Comparison of ENCODE assay signal across 12 cellular contexts in the genomic region with DNA sequence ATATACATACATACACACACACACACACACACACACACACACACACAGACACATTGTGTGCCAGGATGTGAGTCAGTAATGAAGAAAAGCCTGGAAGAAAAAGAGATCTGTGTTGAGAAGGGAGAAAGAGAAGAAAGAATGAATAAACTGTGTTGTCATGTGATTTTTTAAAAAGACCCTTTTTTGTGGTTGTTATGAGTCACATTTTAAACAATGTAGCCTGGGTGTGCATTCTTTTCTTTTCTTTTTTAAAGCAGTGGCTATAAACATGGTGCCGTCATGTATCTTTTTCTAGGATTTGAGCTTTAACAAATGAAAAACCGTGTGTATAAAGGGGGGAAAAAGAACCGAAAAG.
DNase-seq lines count a peak whose midpoint lies in the region; ATAC-seq and TF ChIP-seq lines count a peak whose summit lies in the region.
"Had no signal": no experiment of that assay in that cellular context is flagged by ENCODE, and none has a peak within 500 bp of the region (broad histone marks: within the 10 kb centered on the region; RNA-seq: fewer than 3 reads in every experiment).

No MANE protein-coding gene starts in this region.

- no peaks in the 10 kb centered on the region for H3K79me1 ChIP-seq in IMR-90 (ENCODE audit: low read depth in 1 of 2, low read length in 2 of 2)

- peaks cover 0 to 2% of the 10 kb centered on the region in 2 donors for H3K36me3 Mint-ChIP-seq in stimulated activated naive B cell treated with anti-CD40 and anti-IgM and Interleukin-4, amounts not matched to agents 10 μg/mL and 1 μg/mL and 100 μg/mL, for 72 hours
- no peaks in the 10 kb centered on the region for H3K36me3 Mint-ChIP-seq in stimulated activated memory B cell treated with anti-CD40 and anti-IgM and Interleukin-4, amounts not matched to agents 10 μg/mL and 1 μg/mL and 100 μg/mL, for 72 hours

- no peak overlapping the region; the same call in 1 of the 2 replicates for H3K18ac ChIP-seq in IMR-90 (ENCODE audit: low read depth, low read length)

- peak; percentile 43 for ATAC-seq in IMR-90 (ENCODE audit: low read depth)
- ATAC-seq in stimulated activated naive B cell treated with anti-CD40 and anti-IgM and Interleukin-4, amounts not matched to agents 10 μg/mL and 1 μg/mL and 100 μg/mL, for 72 hours (replicated peaks): no peak
- ATAC-seq in stimulated activated memory B cell treated with anti-CD40 and anti-IgM and Interleukin-4, amounts not matched to agents 10 μg/mL and 1 μg/mL and 100 μg/mL, for 72 hours: no peak

- no peaks in the 10 kb centered on the region for H3K79me2 ChIP-seq in mammary epithelial cell (ENCODE audit: insufficient read depth, low read length)

- H2AFZ ChIP-seq in IMR-90 (replicated peaks; ENCODE audit: low read length, poor library complexity) (no peak overlapping the region), mammary epithelial cell (ENCODE audit: low read depth, low read length) (no peak overlapping the region)

- no peak overlapping the region for H2BK20ac ChIP-seq in IMR-90 (ENCODE audit: low read depth, low read length)

- H3K27me3 ChIP-seq in IMR-90 (ENCODE audit: control insufficient read depth, insufficient read depth, low read length) (peaks cover 8% of the 10 kb centered on the region), mammary epithelial cell (ENCODE audit: insufficient read depth, low read length) (no peaks in the 10 kb centered on the region), tibial nerve (no peaks in the 10 kb centered on the region)

- peaks cover 30% of the 10 kb centered on the region for H3K36me3 ChIP-seq in IMR-90 (ENCODE audit: control insufficient read depth, insufficient read depth, low read length)
- H3K36me3 ChIP-seq in mammary epithelial cell (ENCODE audit: insufficient read depth, low read length): peaks cover 10% of the 10 kb centered on the region
- H3K36me3 ChIP-seq in tibial nerve: peaks cover 0 to 38% (median 0%) of the 10 kb centered on the region in 3 donors

- H2BK120ac ChIP-seq in IMR-90 (ENCODE audit: low read depth, low read length): no peak overlapping the region

- in situ Hi-C loops in IMR-90 (cut with MboI; ENCODE audit: low sequenced_read_pairs) (no loop called here), mammary epithelial cell (cut with MboI; ENCODE audit: low sequenced_read_pairs in 2 of 2) (no loop called here)

- peak in 1 of 2 donors; percentile 73 for TF ChIP-seq EP300 in tibial nerve (IDR thresholded peaks at IDR 0.05)

- H4K91ac ChIP-seq in IMR-90 (ENCODE audit: insufficient read depth, low read depth, low read length): no peak overlapping the region

- no peak for TF ChIP-seq CTCF in IMR-90 (conservative IDR thresholded peaks at IDR 0.05; ENCODE audit: low read depth, low read length)
- no peak for TF ChIP-seq CTCF in mammary epithelial cell (conservative IDR thresholded peaks at IDR 0.05 in 1 of 2, IDR thresholded peaks at IDR 0.05 in 1 of 2; ENCODE audit: extremely low read depth in 1 of 2, insufficient read depth in 1 of 2, low read depth in 1 of 2, low read length in 2 of 2)
- TF ChIP-seq CTCF in tibial nerve (IDR thresholded peaks at IDR 0.05): no peak

- peak overlapping the region; percentile 76; the same call in 1 of the 2 replicates for H3K23ac ChIP-seq in IMR-90 (ENCODE audit: low read depth, low read length)

- H3K4me1 ChIP-seq in IMR-90 (ENCODE audit: control insufficient read depth, insufficient read depth, low read length) (peaks cover 30% of the 10 kb centered on the region), mammary epithelial cell (ENCODE audit: insufficient read depth, low read length) (peaks cover 59% of the 10 kb centered on the region), tibial nerve (peaks cover 0 to 68% (median 22%) of the 10 kb centered on the region in 4 donors)

- no peak overlapping the region for H3K14ac ChIP-seq in IMR-90 (replicated peaks; ENCODE audit: low read depth, low read length)

- WGBS in IMR-90 (ENCODE audit: extremely low coverage in 2 of 2, insufficient read length in 1 of 2), 2 experiments: no CpG with 5 or more reads among the region's 3 CpGs
- 19% methylated on average over 3 of the region's 3 CpGs for WGBS in mammary epithelial cell (ENCODE audit: low coverage, missing lambda C conversion rate)
- 45 to 53% methylated on average over 3 of the region's 3 CpGs for WGBS in tibial nerve, 2 donors

- H3K27ac Mint-ChIP-seq in stimulated activated naive B cell treated with anti-CD40 and anti-IgM and Interleukin-4, amounts not matched to agents 10 μg/mL and 1 μg/mL and 100 μg/mL, for 72 hours: no peak overlapping the region
- H3K27ac Mint-ChIP-seq in stimulated activated memory B cell treated with anti-CD40 and anti-IgM and Interleukin-4, amounts not matched to agents 10 μg/mL and 1 μg/mL and 100 μg/mL, for 72 hours: no peak overlapping the region

- no peak overlapping the region; the same call in 2 of the 3 replicates for H2BK15ac ChIP-seq in IMR-90 (ENCODE audit: low read depth, low read length)

- TF ChIP-seq POLR2A in IMR-90 (IDR thresholded peaks at IDR 0.05; ENCODE audit: low read depth, low read length): no peak
- TF ChIP-seq POLR2A in tibial nerve (IDR thresholded peaks at IDR 0.05): no peak

- H3K27me3 Mint-ChIP-seq in stimulated activated naive B cell treated with anti-CD40 and anti-IgM and Interleukin-4, amounts not matched to agents 10 μg/mL and 1 μg/mL and 100 μg/mL, for 72 hours: peaks cover 18 to 21% of the 10 kb centered on the region in 2 donors
- H3K27me3 Mint-ChIP-seq in stimulated activated memory B cell treated with anti-CD40 and anti-IgM and Interleukin-4, amounts not matched to agents 10 μg/mL and 1 μg/mL and 100 μg/mL, for 72 hours: peaks cover 55% of the 10 kb centered on the region

- no peak overlapping the region for H3K4me3 ChIP-seq in IMR-90 (ENCODE audit: insufficient read depth, low read depth, low read length)
- no peak overlapping the region for H3K4me3 ChIP-seq in mammary epithelial cell (replicated peaks in 1 of 3; ENCODE audit: insufficient read depth in 1 of 3, low read depth in 2 of 3, low read length in 3 of 3)
- H3K4me3 ChIP-seq in tibial nerve: no peak overlapping the region

- intact Hi-C loops in IMR-90 (cut with micrococcal nuclease) (loop anchor here (2.0 to 10.0 kb wide), 2 partner anchors 179 to 1505 kb away; no protein-coding TSS in a partner anchor), mammary epithelial cell (cut with micrococcal nuclease) (no loop called here)

- TF ChIP-seq RAD21 in IMR-90 (IDR thresholded peaks at IDR 0.05; ENCODE audit: low read length): no peak

- dilution Hi-C loops in IMR-90 (cut with HindIII; ENCODE audit: low sequenced_read_pairs, unreplicated experiment) (no loop called here), mammary epithelial cell (cut with HindIII; ENCODE audit: low sequenced_read_pairs) (no loop called here)

- H4K20me1 ChIP-seq in IMR-90 (ENCODE audit: insufficient read depth, low read length) (0 out of 2 replicates have a peak, but pooled peaks cover 5% of the 10 kb centered on the region), mammary epithelial cell (ENCODE audit: insufficient read depth, low read length) (no peaks in the 10 kb centered on the region)

- peak overlapping the region; percentile 59 for H2BK5ac ChIP-seq in IMR-90 (ENCODE audit: low read depth, low read length, poor library complexity, severe bottlenecking)

- CTCF ChIA-PET in IMR-90 (lab: Yijun Ruan, JAX) (interaction anchor here (0.6 kb wide), 1 partner anchor 47 kb away, joined by 3 read pairs; no protein-coding TSS in a partner anchor), mammary epithelial cell (lab: Charles Lee; ENCODE audit: low non-redundant PET) (no interaction called here)

- peaks cover 24% of the 10 kb centered on the region for H3K9me1 ChIP-seq in IMR-90 (ENCODE audit: insufficient read depth, low read length)

- BruUV-seq in IMR-90 (replicated peaks; lab: Mats Ljungman, UMichigan) (no TSS peak), mammary epithelial cell (replicated peaks; lab: Mats Ljungman, UMichigan) (no TSS peak)

- no peak overlapping the region; the same call in 1 of the 2 replicates for H3K4ac ChIP-seq in IMR-90 (ENCODE audit: low read depth, low read length)

- no peak overlapping the region for H2AK5ac ChIP-seq in IMR-90 (ENCODE audit: low read depth, low read length)

- POLR2A ChIA-PET in IMR-90 (lab: Charles Lee; ENCODE audit: unreplicated experiment): interaction anchor here (0.5 kb wide), 1 partner anchor 28 kb away, joined by 11 read pairs; no protein-coding TSS in a partner anchor

- DNase-seq in IMR-90: peak; percentile 94
- DNase-seq in mammary epithelial cell: peak; percentile 85
- DNase-seq in iris pigment epithelial cell (ENCODE audit: low read depth): peak; percentile 89
- DNase-seq in tibial nerve (ENCODE audit: low spot score in 2 of 2): no peak
- DNase-seq in DMS114 treated with DMSO at 0.1 percent for 48 hours (lab: John Stamatoyannopoulos, UW; ENCODE audit: unreplicated experiment): no peak
- no peak for DNase-seq in stimulated activated naive B cell treated with anti-CD40 and anti-IgM and Interleukin-4, amounts not matched to agents 10 μg/mL and 1 μg/mL and 100 μg/mL, for 72 hours
- DNase-seq: activated CD8-positive, alpha-beta memory T cell treated with anti-CD3 and anti-CD28 coated beads, Interleukin-2, amount 50 U/mL, for 48 hours; central memory CD4-positive, alpha-beta T cell; NCI-H1436; occipital lobe had no signal

- peaks cover 4 to 23% of the 10 kb centered on the region in 2 donors for H3K4me1 Mint-ChIP-seq in stimulated activated naive B cell treated with anti-CD40 and anti-IgM and Interleukin-4, amounts not matched to agents 10 μg/mL and 1 μg/mL and 100 μg/mL, for 72 hours
- peaks cover 6% of the 10 kb centered on the region for H3K4me1 Mint-ChIP-seq in stimulated activated memory B cell treated with anti-CD40 and anti-IgM and Interleukin-4, amounts not matched to agents 10 μg/mL and 1 μg/mL and 100 μg/mL, for 72 hours

- H3K9me3 Mint-ChIP-seq in stimulated activated naive B cell treated with anti-CD40 and anti-IgM and Interleukin-4, amounts not matched to agents 10 μg/mL and 1 μg/mL and 100 μg/mL, for 72 hours: no peaks in the 10 kb centered on the region
- H3K9me3 Mint-ChIP-seq in stimulated activated memory B cell treated with anti-CD40 and anti-IgM and Interleukin-4, amounts not matched to agents 10 μg/mL and 1 μg/mL and 100 μg/mL, for 72 hours: no peaks in the 10 kb centered on the region

- H3K27ac ChIP-seq in IMR-90 (ENCODE audit: insufficient read depth, low read length) (no peak overlapping the region; the same call in 1 of the 2 replicates), mammary epithelial cell (ENCODE audit: insufficient read depth, low read depth, low read length) (peak overlapping the region; percentile 85), tibial nerve (peak overlapping the region; percentile 35 to 83 (median 62))
- H3K27ac ChIP-seq: HL-60 had no signal

- no peak overlapping the region for H2AK9ac ChIP-seq in IMR-90 (replicated peaks; ENCODE audit: low read depth, low read length, poor library complexity)

- H3K4me3 Mint-ChIP-seq in stimulated activated naive B cell treated with anti-CD40 and anti-IgM and Interleukin-4, amounts not matched to agents 10 μg/mL and 1 μg/mL and 100 μg/mL, for 72 hours: no peak overlapping the region
- H3K4me3 Mint-ChIP-seq in stimulated activated memory B cell treated with anti-CD40 and anti-IgM and Interleukin-4, amounts not matched to agents 10 μg/mL and 1 μg/mL and 100 μg/mL, for 72 hours: no peak overlapping the region

- no peak overlapping the region; a peak in 1 of 4 replicates for H4K8ac ChIP-seq in IMR-90 (ENCODE audit: low read depth in 2 of 2, low read length in 2 of 2)

- H3K9ac ChIP-seq in IMR-90 (ENCODE audit: low read depth, low read length) (no peak overlapping the region), mammary epithelial cell (ENCODE audit: insufficient read depth, low read length) (peak overlapping the region; percentile 26)

- no peak overlapping the region; the same call in 1 of the 2 replicates for H4K5ac ChIP-seq in IMR-90 (ENCODE audit: low read depth, low read length)

- H3K4me2 ChIP-seq in IMR-90 (ENCODE audit: low read depth, low read length) (no peak overlapping the region), mammary epithelial cell (ENCODE audit: insufficient read depth, low read depth, low read length) (peak overlapping the region; percentile 42)

- no peak overlapping the region for H3K56ac ChIP-seq in IMR-90 (ENCODE audit: extremely low read depth, insufficient read depth, low read length)

- H3K9me3 ChIP-seq in IMR-90 (ENCODE audit: control insufficient read depth, insufficient read depth, low read length): no peaks in the 10 kb centered on the region
- peaks cover 11% of the 10 kb centered on the region for H3K9me3 ChIP-seq in mammary epithelial cell (replicated peaks; ENCODE audit: insufficient read depth, low read length)
- no peaks in the 10 kb centered on the region for H3K9me3 ChIP-seq in tibial nerve

Comparison
In these comparisons a context has a peak if more than half of its experiments do, and no peak if none do; other contexts are left out.
1. DNase-seq: peak in IMR-90 (single experiment), mammary epithelial cell (single experiment) and iris pigment epithelial cell (single experiment); none in tibial nerve (0 of 2), DMS114 treated with DMSO at 0.1 percent for 48 hours (single experiment) and stimulated activated naive B cell treated with anti-CD40 and anti-IgM and Interleukin-4, amounts not matched to agents 10 μg/mL and 1 μg/mL and 100 μg/mL, for 72 hours (single experiment).